Comparison of ENCODE assay signal across 8 cellular contexts in the genomic region with DNA sequence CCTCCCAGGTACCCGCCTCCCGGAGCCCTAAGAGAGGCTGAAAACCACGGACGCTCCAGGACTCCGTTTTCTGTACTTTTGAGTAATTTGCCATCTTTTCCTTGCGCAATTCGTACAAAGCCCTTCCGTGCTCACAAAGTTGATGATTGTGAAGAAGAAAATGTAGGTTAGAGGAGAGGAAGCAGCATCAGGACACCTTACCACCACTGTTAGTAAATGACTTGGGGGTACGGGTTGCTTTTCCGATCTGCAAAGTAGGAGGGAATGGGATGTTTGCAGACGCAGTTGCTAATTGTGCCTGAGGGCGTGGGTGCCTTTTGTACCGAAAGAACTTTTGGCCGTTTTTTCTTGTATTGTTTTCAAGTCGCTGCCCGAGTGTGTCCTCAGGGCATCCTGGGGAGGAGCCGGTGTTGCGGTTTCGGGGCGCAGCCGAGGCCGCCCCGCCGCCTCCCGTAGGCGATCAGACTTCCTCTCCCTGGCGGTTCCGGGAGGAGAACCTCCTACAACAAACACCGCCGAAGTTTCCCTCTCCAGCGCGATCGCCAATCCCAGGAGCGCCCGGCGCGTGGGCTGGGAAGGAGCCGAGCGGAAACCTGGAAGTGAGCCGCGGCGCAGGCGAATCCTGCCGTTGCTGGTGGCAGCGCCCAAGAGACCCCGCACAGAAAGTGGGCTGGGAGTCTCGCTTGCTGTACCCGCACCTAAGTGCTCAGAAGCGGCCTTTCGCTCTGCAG. TPM values are rescaled to one million over a fixed set of nuclear protein-coding genes. Genes with fewer than 3 reads are reported as not detected.
DNase-seq lines count a peak whose midpoint lies in the region; ATAC-seq and TF ChIP-seq lines count a peak whose summit lies in the region.

No MANE protein-coding gene starts in this region.

- ATAC-seq in activated CD8-positive, alpha-beta memory T cell treated with anti-CD3 and anti-CD28 coated beads, Interleukin-2, amount 10 ng/mL, durations not matched to agents 7 days and 5 days, result no peak
- ATAC-seq in PC-3, result peak; percentile 57
- no peak for ATAC-seq in stimulated activated effector memory CD8-positive, alpha-beta T cell treated with anti-CD3 and anti-CD28 coated beads, Interleukin-12 subunit alpha, Interleukin-12 subunit beta, amount 100 ng/mL, for 72 hours
- no peak for ATAC-seq in GM21381 (IDR thresholded peaks at IDR 0.05; ENCODE audit: unreplicated experiment)
- no peak for ATAC-seq in GM21825 (IDR thresholded peaks at IDR 0.05; ENCODE audit: unreplicated experiment)

- H3K4me3 Mint-ChIP-seq in activated CD8-positive, alpha-beta memory T cell treated with anti-CD3 and anti-CD28 coated beads, Interleukin-2, amount 10 ng/mL, durations not matched to agents 7 days and 5 days, result peak overlapping the region; percentile 63
- H3K4me3 Mint-ChIP-seq in stimulated activated effector memory CD8-positive, alpha-beta T cell treated with anti-CD3 and anti-CD28 coated beads, Interleukin-12 subunit alpha, Interleukin-12 subunit beta, amount 100 ng/mL, for 72 hours, result peak overlapping the region; percentile 65

- POLR2A ChIA-PET in PC-3 (lab: Charles Lee; ENCODE audit: unreplicated experiment), result no interaction called here

- no peaks in the 10 kb centered on the region for H3F3A ChIP-seq in PC-3 (ENCODE audit: low read length, unreplicated experiment)

- H3K9me3 ChIP-seq in PC-3 (ENCODE audit: low read length), result no peaks in the 10 kb centered on the region

- peaks cover 2% of the 10 kb centered on the region for H3K36me3 Mint-ChIP-seq in activated CD8-positive, alpha-beta memory T cell treated with anti-CD3 and anti-CD28 coated beads, Interleukin-2, amount 10 ng/mL, durations not matched to agents 7 days and 5 days
- no peaks in the 10 kb centered on the region for H3K36me3 Mint-ChIP-seq in stimulated activated effector memory CD8-positive, alpha-beta T cell treated with anti-CD3 and anti-CD28 coated beads, Interleukin-12 subunit alpha, Interleukin-12 subunit beta, amount 100 ng/mL, for 72 hours

- no peak for DNase-seq in activated CD8-positive, alpha-beta memory T cell treated with anti-CD3 and anti-CD28 coated beads, Interleukin-2, amount 10 ng/mL, durations not matched to agents 7 days and 5 days
- no peak for DNase-seq in activated CD8-positive, alpha-beta memory T cell treated with anti-CD3 and anti-CD28 coated beads for 24 hours
- DNase-seq in PC-3 (peak; percentile 92), coronary artery (ENCODE audit: low spot score) (peak; percentile 81), left kidney (ENCODE audit: low read depth, low spot score) (peak; percentile 82)
- DNase-seq in stimulated activated effector memory CD8-positive, alpha-beta T cell treated with anti-CD3 and anti-CD28 coated beads, Interleukin-12 subunit alpha, Interleukin-12 subunit beta, amount 100 ng/mL, for 72 hours (ENCODE audit: low spot score in 2 of 2), result peak in 1 of 2 donors; percentile 50

- no peaks in the 10 kb centered on the region for H3K27me3 ChIP-seq in PC-3 (ENCODE audit: low read length)

- H3K4me1 ChIP-seq in PC-3 (ENCODE audit: insufficient read depth, low read length), result peaks cover 22% of the 10 kb centered on the region

- peak overlapping the region; percentile 99 for H3K4me2 ChIP-seq in PC-3 (ENCODE audit: low read length)

- H4K20me1 ChIP-seq in PC-3 (ENCODE audit: low read length), result no peaks in the 10 kb centered on the region

- TF ChIP-seq CTCF in PC-3 (conservative IDR thresholded peaks at IDR 0.05; ENCODE audit: low read depth, low read length) (no peak), coronary artery (IDR thresholded peaks at IDR 0.05) (no peak)

- H3K4me3 ChIP-seq in PC-3 (ENCODE audit: low read length) (peak overlapping the region; percentile 83), coronary artery (peak overlapping the region; percentile 79)

- H3K27ac ChIP-seq in PC-3 (ENCODE audit: low read length) (peak overlapping the region; percentile 82), coronary artery (peak overlapping the region in 1 of 2 donors; percentile 49)

- H3K4me1 Mint-ChIP-seq in activated CD8-positive, alpha-beta memory T cell treated with anti-CD3 and anti-CD28 coated beads, Interleukin-2, amount 10 ng/mL, durations not matched to agents 7 days and 5 days, result peaks cover 23% of the 10 kb centered on the region
- H3K4me1 Mint-ChIP-seq in stimulated activated effector memory CD8-positive, alpha-beta T cell treated with anti-CD3 and anti-CD28 coated beads, Interleukin-12 subunit alpha, Interleukin-12 subunit beta, amount 100 ng/mL, for 72 hours, result peaks cover 20% of the 10 kb centered on the region

- H3K27ac Mint-ChIP-seq in activated CD8-positive, alpha-beta memory T cell treated with anti-CD3 and anti-CD28 coated beads, Interleukin-2, amount 10 ng/mL, durations not matched to agents 7 days and 5 days, result peak overlapping the region; percentile 13
- H3K27ac Mint-ChIP-seq in stimulated activated effector memory CD8-positive, alpha-beta T cell treated with anti-CD3 and anti-CD28 coated beads, Interleukin-12 subunit alpha, Interleukin-12 subunit beta, amount 100 ng/mL, for 72 hours, result no peak overlapping the region

- no peaks in the 10 kb centered on the region for H3K9me3 Mint-ChIP-seq in activated CD8-positive, alpha-beta memory T cell treated with anti-CD3 and anti-CD28 coated beads, Interleukin-2, amount 10 ng/mL, durations not matched to agents 7 days and 5 days (ENCODE audit: low read depth)
- H3K9me3 Mint-ChIP-seq in stimulated activated effector memory CD8-positive, alpha-beta T cell treated with anti-CD3 and anti-CD28 coated beads, Interleukin-12 subunit alpha, Interleukin-12 subunit beta, amount 100 ng/mL, for 72 hours, result no peaks in the 10 kb centered on the region

- H3K36me3 ChIP-seq in PC-3 (ENCODE audit: low read depth, low read length), result no peaks in the 10 kb centered on the region

- H3K79me2 ChIP-seq in PC-3 (ENCODE audit: low read length), result peaks cover 17% of the 10 kb centered on the region

- H2AFZ ChIP-seq in PC-3 (ENCODE audit: low read length), result peak overlapping the region; percentile 90

- peak overlapping the region; percentile 68 for H3K9ac ChIP-seq in PC-3 (ENCODE audit: low read length)

- H3K27me3 Mint-ChIP-seq in activated CD8-positive, alpha-beta memory T cell treated with anti-CD3 and anti-CD28 coated beads, Interleukin-2, amount 10 ng/mL, durations not matched to agents 7 days and 5 days, result peaks cover 86% of the 10 kb centered on the region

- intact Hi-C loops in PC-3 (cut with micrococcal nuclease), result loop anchor here (1.0 to 10.0 kb wide), 5 partner anchors 45 to 450 kb away; no protein-coding TSS in a partner anchor

- no peaks in the 10 kb centered on the region for H3K9me2 ChIP-seq in PC-3 (replicated peaks; ENCODE audit: low read length)

- BruUV-seq in PC-3 (replicated peaks; lab: Mats Ljungman, UMichigan), result TSS peak; percentile 41

- CTCF ChIA-PET in activated CD8-positive, alpha-beta memory T cell treated with anti-CD3 and anti-CD28 coated beads, Interleukin-2, amount 10 ng/mL, durations not matched to agents 7 days and 5 days (lab: Charles Lee), result no interaction called here
- CTCF ChIA-PET in PC-3 (lab: Charles Lee), result no interaction called here

RNA-seq across cellular contexts. Expression of a gene that starts 1.0 kb away (rescaled TPM):
- total RNA-seq in activated CD8-positive, alpha-beta memory T cell treated with anti-CD3 and anti-CD28 coated beads, Interleukin-2, amount 10 ng/mL, durations not matched to agents 7 days and 5 days, result not detected
- 23.4 and 26.6 TPM in 2 replicates for total RNA-seq in PC-3 (2014; rRNA removed)

Comparison
In these comparisons a context has a peak if more than half of its experiments do, and no peak if none do; other contexts are left out.
1. DNase-seq: peak in PC-3 (single experiment), coronary artery (single experiment) and left kidney (single experiment); none in activated CD8-positive, alpha-beta memory T cell treated with anti-CD3 and anti-CD28 coated beads, Interleukin-2, amount 10 ng/mL, durations not matched to agents 7 days and 5 days (single experiment) and activated CD8-positive, alpha-beta memory T cell treated with anti-CD3 and anti-CD28 coated beads for 24 hours (single experiment).
2. RNA of a gene that starts 1.0 kb away (total RNA-seq): 23.4 to 26.6 TPM in PC-3; not detected in activated CD8-positive, alpha-beta memory T cell treated with anti-CD3 and anti-CD28 coated beads, Interleukin-2, amount 10 ng/mL, durations not matched to agents 7 days and 5 days; every median in the first group is over 10 times any median in the second.